ENCODE assay signal across 8 cellular contexts in the genomic region with DNA sequence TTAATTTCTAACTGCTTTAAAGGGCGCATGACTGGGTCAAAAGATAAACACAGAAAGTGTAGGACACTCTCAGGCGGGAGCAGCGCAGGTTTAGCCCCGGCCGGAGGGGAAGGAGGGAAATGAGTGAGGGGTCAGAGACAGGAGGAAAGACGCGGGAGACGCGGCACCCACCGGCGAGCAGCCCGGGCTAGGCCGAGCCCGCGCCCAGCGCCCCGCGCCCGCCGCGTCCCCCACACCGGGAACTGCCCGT. TPM values are rescaled to one million over a fixed set of nuclear protein-coding genes. Genes with fewer than 3 reads are reported as not detected.
DNase-seq lines count a peak whose midpoint lies in the region; ATAC-seq, FAIRE-seq and TF ChIP-seq lines count a peak whose summit lies in the region.

No MANE protein-coding gene starts in this region.

- peaks cover 4% of the 10 kb centered on the region; the same call in 1 of the 2 replicates for H3K4me1 ChIP-seq in IMR-90 (ENCODE audit: control insufficient read depth, insufficient read depth, low read length)
- H3K4me1 ChIP-seq in colonic mucosa: no peaks in the 10 kb centered on the region

- H2BK15ac ChIP-seq in IMR-90 (ENCODE audit: low read depth, low read length): no peak overlapping the region

- peak overlapping the region; percentile 80 for H2AK9ac ChIP-seq in IMR-90 (replicated peaks; ENCODE audit: low read depth, low read length, poor library complexity)

- H3K9ac ChIP-seq in IMR-90 (ENCODE audit: low read depth, low read length): peak overlapping the region; percentile 83
- peak overlapping the region; percentile 66 to 79 for H3K9ac ChIP-seq in colonic mucosa (ENCODE audit: low read depth in 2 of 2, low read length in 2 of 2)

- TF ChIP-seq RAD21 in IMR-90 (IDR thresholded peaks at IDR 0.05; ENCODE audit: low read length): no peak

- H3K4ac ChIP-seq in IMR-90 (ENCODE audit: low read depth, low read length): no peak overlapping the region; the same call in none of the 2 replicates

- 0% methylated on average over 6 of the region's 23 CpGs; no CpG with 5 or more reads in 1 of the 2 experiments for WGBS in IMR-90 (ENCODE audit: extremely low coverage in 2 of 2, insufficient read length in 1 of 2), 2 experiments

- peaks cover 5 to 33% of the 10 kb centered on the region in 2 experiments; a peak in 3 of 4 replicates for H3K79me1 ChIP-seq in IMR-90 (ENCODE audit: low read depth in 1 of 2, low read length in 2 of 2)

- TF ChIP-seq POLR2A in IMR-90 (IDR thresholded peaks at IDR 0.05; ENCODE audit: low read depth, low read length): no peak

- no peaks in the 10 kb centered on the region for H3K9me3 Mint-ChIP-seq in nephron

- peak overlapping the region; percentile 74; the same call in 1 of the 2 replicates for H3K27ac ChIP-seq in IMR-90 (ENCODE audit: insufficient read depth, low read length)
- H3K27ac ChIP-seq in colonic mucosa: peak overlapping the region; percentile 93

- peak overlapping the region; percentile 97 to 98 (median 98) for H3K4me3 Mint-ChIP-seq in nephron

- H3K4me1 Mint-ChIP-seq in nephron: peaks cover 20% of the 10 kb centered on the region

- peak; percentile 11 to 56 for DNase-seq in NCI-H526 (lab: John Stamatoyannopoulos, UW)
- no peak for DNase-seq in NCI-H526 treated with DMSO at 0.1 percent for 48 hours (lab: John Stamatoyannopoulos, UW)
- no peak for DNase-seq in IMR-90
- peak; percentile 33 for DNase-seq in colonic mucosa
- DNase-seq in RCC 7860 (ENCODE audit: low spot score): no peak
- DNase-seq in SKM-1 treated with dmso at 0.1 percent for 144 hours (lab: John Stamatoyannopoulos, UW; ENCODE audit: unreplicated experiment): no peak
- no peak for DNase-seq in G401 (ENCODE audit: low spot score)

- H3K9me1 ChIP-seq in IMR-90 (ENCODE audit: insufficient read depth, low read length): peaks cover 14% of the 10 kb centered on the region; the same call in 1 of the 2 replicates

- H3K23ac ChIP-seq in IMR-90 (ENCODE audit: low read depth, low read length): peak overlapping the region; percentile 83

- no peak overlapping the region for H4K91ac ChIP-seq in IMR-90 (ENCODE audit: insufficient read depth, low read depth, low read length)

- H3K27me3 ChIP-seq in IMR-90 (ENCODE audit: control insufficient read depth, insufficient read depth, low read length) (no peaks in the 10 kb centered on the region), colonic mucosa (no peaks in the 10 kb centered on the region)

- TF ChIP-seq CTCF in IMR-90 (conservative IDR thresholded peaks at IDR 0.05; ENCODE audit: low read depth, low read length) (no peak), colonic mucosa (IDR thresholded peaks at IDR 0.05) (no peak), nephron (IDR thresholded peaks at IDR 0.05; ENCODE audit: unreplicated experiment in 3 of 3) (no peak)

- H3K4me3 ChIP-seq in IMR-90 (ENCODE audit: insufficient read depth, low read depth, low read length): peak overlapping the region; percentile 94
- H3K4me3 ChIP-seq in colonic mucosa: peak overlapping the region; percentile 63

- CTCF ChIA-PET in IMR-90 (lab: Yijun Ruan, JAX): no interaction called here

- POLR2A ChIA-PET in IMR-90 (lab: Charles Lee; ENCODE audit: unreplicated experiment): no interaction called here

- no TSS peak for BruUV-seq in IMR-90 (replicated peaks; lab: Mats Ljungman, UMichigan)

- H2AK5ac ChIP-seq in IMR-90 (ENCODE audit: low read depth, low read length): no peak overlapping the region

- peak overlapping the region; percentile 41 for H3K14ac ChIP-seq in IMR-90 (replicated peaks; ENCODE audit: low read depth, low read length)

- FAIRE-seq in RCC 7860 (lab: Jason Lieb, UNC): no peak

- ATAC-seq in IMR-90 (ENCODE audit: low read depth): no peak; the same call in 1 of the 2 replicates

- H4K5ac ChIP-seq in IMR-90 (ENCODE audit: low read depth, low read length): no peak overlapping the region

- H3K9me3 ChIP-seq in IMR-90 (ENCODE audit: control insufficient read depth, insufficient read depth, low read length) (no peaks in the 10 kb centered on the region), colonic mucosa (no peaks in the 10 kb centered on the region)

- no peaks in the 10 kb centered on the region for H3K36me3 Mint-ChIP-seq in nephron (ENCODE audit: low read depth)

- H3K56ac ChIP-seq in IMR-90 (ENCODE audit: extremely low read depth, insufficient read depth, low read length): peak overlapping the region; percentile 67

- peak overlapping the region; percentile 99 for H3K4me2 ChIP-seq in IMR-90 (ENCODE audit: low read depth, low read length)

- H4K8ac ChIP-seq in IMR-90 (ENCODE audit: low read depth in 2 of 2, low read length in 2 of 2): peak overlapping the region in 1 of 2 experiments; percentile 0; a peak in 1 of 4 replicates

- peak overlapping the region; percentile 58 for H2BK5ac ChIP-seq in IMR-90 (ENCODE audit: low read depth, low read length, poor library complexity, severe bottlenecking)

- no peak overlapping the region for H2BK120ac ChIP-seq in IMR-90 (ENCODE audit: low read depth, low read length)

- no peak overlapping the region for H3K18ac ChIP-seq in IMR-90 (ENCODE audit: low read depth, low read length)

- peak overlapping the region; percentile 12 to 77 (median 39) for H3K27ac Mint-ChIP-seq in nephron

- in situ Hi-C loops in IMR-90 (cut with MboI; ENCODE audit: low sequenced_read_pairs): no loop called here
- in situ Hi-C loops in G401 (cut with HindIII; ENCODE audit: low sequenced_read_pairs): no loop called here

- no peak overlapping the region for H2BK20ac ChIP-seq in IMR-90 (ENCODE audit: low read depth, low read length)

- dilution Hi-C loops in IMR-90 (cut with HindIII; ENCODE audit: low sequenced_read_pairs, unreplicated experiment): no loop called here

- H2AFZ ChIP-seq in IMR-90 (replicated peaks; ENCODE audit: low read length, poor library complexity): peak overlapping the region; percentile 93

- H4K20me1 ChIP-seq in IMR-90 (ENCODE audit: insufficient read depth, low read length): peaks cover 10% of the 10 kb centered on the region; the same call in 1 of the 2 replicates

- intact Hi-C loops in IMR-90 (cut with micrococcal nuclease) (no loop called here), colonic mucosa (cut with DNase I) (loop anchor here (10.0 kb wide), 1 partner anchor 91 kb away; a partner anchor contains a TSS)

- no peaks in the 10 kb centered on the region for H3K27me3 Mint-ChIP-seq in nephron (ENCODE audit: low read depth)

- H3K36me3 ChIP-seq in IMR-90 (ENCODE audit: control insufficient read depth, insufficient read depth, low read length) (no peaks in the 10 kb centered on the region), colonic mucosa (no peaks in the 10 kb centered on the region)

TF ChIP-seq in IMR-90, 13 proteins besides CTCF, POLR2A, EP300 and RAD21:
- TF ChIP-seq RFX5 (IDR thresholded peaks at IDR 0.05; ENCODE audit: low read depth, low read length) (no peak), BHLHE40 (IDR thresholded peaks at IDR 0.05; ENCODE audit: low read depth, low read length) (no peak), NFE2L2 (IDR thresholded peaks at IDR 0.05; ENCODE audit: low read depth, low read length) (no peak), CEBPB (IDR thresholded peaks at IDR 0.05; ENCODE audit: low read depth, low read length) (no peak), FOS (IDR thresholded peaks at IDR 0.05; ENCODE audit: low read depth, low read length) (no peak)
- TF ChIP-seq, protein P1, sequence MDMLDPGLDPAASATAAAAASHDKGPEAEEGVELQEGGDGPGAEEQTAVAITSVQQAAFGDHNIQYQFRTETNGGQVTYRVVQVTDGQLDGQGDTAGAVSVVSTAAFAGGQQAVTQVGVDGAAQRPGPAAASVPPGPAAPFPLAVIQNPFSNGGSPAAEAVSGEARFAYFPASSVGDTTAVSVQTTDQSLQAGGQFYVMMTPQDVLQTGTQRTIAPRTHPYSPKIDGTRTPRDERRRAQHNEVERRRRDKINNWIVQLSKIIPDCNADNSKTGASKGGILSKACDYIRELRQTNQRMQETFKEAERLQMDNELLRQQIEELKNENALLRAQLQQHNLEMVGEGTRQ (IDR thresholded peaks at IDR 0.05; ENCODE audit: low read depth, low read length): no peak
- TF ChIP-seq, protein P2, sequence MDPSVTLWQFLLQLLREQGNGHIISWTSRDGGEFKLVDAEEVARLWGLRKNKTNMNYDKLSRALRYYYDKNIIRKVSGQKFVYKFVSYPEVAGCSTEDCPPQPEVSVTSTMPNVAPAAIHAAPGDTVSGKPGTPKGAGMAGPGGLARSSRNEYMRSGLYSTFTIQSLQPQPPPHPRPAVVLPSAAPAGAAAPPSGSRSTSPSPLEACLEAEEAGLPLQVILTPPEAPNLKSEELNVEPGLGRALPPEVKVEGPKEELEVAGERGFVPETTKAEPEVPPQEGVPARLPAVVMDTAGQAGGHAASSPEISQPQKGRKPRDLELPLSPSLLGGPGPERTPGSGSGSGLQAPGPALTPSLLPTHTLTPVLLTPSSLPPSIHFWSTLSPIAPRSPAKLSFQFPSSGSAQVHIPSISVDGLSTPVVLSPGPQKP (IDR thresholded peaks at IDR 0.05; ENCODE audit: borderline replicate concordance, low read depth, low read length): no peak

RNA-seq across cellular contexts. Expression of a gene that starts 0.6 kb away (rescaled TPM):
- total RNA-seq in IMR-90 (2012; rRNA removed) (8.6 and 18.1 TPM in 2 replicates), colonic mucosa (10 to 100 TPM in 1 of 2 donors, 1 to 10 TPM in 1; 9.3 to 11.1 TPM)
- 6.4 and 8.5 TPM in 2 replicates for polyA plus RNA-seq in IMR-90 (2012; rRNA removed)
- polyA plus RNA-seq in IMR-90 (2012; cell fraction: cytosol; rRNA removed): 1.6 and 2.1 TPM in 2 replicates
- polyA plus RNA-seq in IMR-90 (2012; cell fraction: nucleus; rRNA removed; ENCODE audit: low replicate concordance): 1.2 and 4.1 TPM in 2 replicates
- 6.2 and 16.0 TPM in 2 replicates for total RNA-seq in G401 (2014; rRNA removed; shearing (Covaris generic))

Comparison
In these comparisons a context has a peak if more than half of its experiments do, and no peak if none do; other contexts are left out.
1. DNase-seq: peak in NCI-H526 (2 of 2) and colonic mucosa (single experiment); none in NCI-H526 treated with DMSO at 0.1 percent for 48 hours (single experiment), IMR-90 (single experiment), RCC 7860 (single experiment), SKM-1 treated with dmso at 0.1 percent for 144 hours (single experiment) and G401 (single experiment).